7 cellular contexts compared by ENCODE assay signal in genomic region chr10:69573056-69573806, GRCh38.
DNase-seq lines count a peak whose midpoint lies in the region; ATAC-seq and TF ChIP-seq lines count a peak whose summit lies in the region.

NEUROG3 (minus strand) TSS chr10:69573422; CDS start chr10:69573043, 379 bp downstream.

- H3K4me1 Mint-ChIP-seq in central memory CD8-positive, alpha-beta T cell, result peaks cover 27% of the 10 kb centered on the region

- no peaks in the 10 kb centered on the region for H3K79me2 ChIP-seq in parathyroid adenoma

- no peaks in the 10 kb centered on the region for H3K9me3 ChIP-seq in parathyroid adenoma (ENCODE audit: control insufficient read depth, low read length)

- no peak within 1 kb of the TSS for H3K9ac ChIP-seq in parathyroid adenoma

- peak; percentile 47 for ATAC-seq in GM19023 (IDR thresholded peaks at IDR 0.05; ENCODE audit: unreplicated experiment)
- ATAC-seq in HG03565 (IDR thresholded peaks at IDR 0.05; ENCODE audit: unreplicated experiment), result peak; percentile 40
- ATAC-seq in central memory CD8-positive, alpha-beta T cell (replicated peaks; ENCODE audit: extremely low read depth, poor library complexity, severe bottlenecking), result peak; percentile 32
- ATAC-seq in HG03342 (IDR thresholded peaks at IDR 0.05; ENCODE audit: unreplicated experiment), result no peak
- ATAC-seq in HG02642 (IDR thresholded peaks at IDR 0.05; ENCODE audit: poor library complexity, unreplicated experiment), result no peak

- no peak within 1 kb of the TSS for H3K27ac ChIP-seq in parathyroid adenoma

- peak within 1 kb of the TSS; percentile 78 for H3K4me3 Mint-ChIP-seq in central memory CD8-positive, alpha-beta T cell

- no peaks in the 10 kb centered on the region for H3K36me3 Mint-ChIP-seq in central memory CD8-positive, alpha-beta T cell (ENCODE audit: insufficient read depth)

- no peaks in the 10 kb centered on the region for H3K9me3 Mint-ChIP-seq in central memory CD8-positive, alpha-beta T cell

- H3K27me3 ChIP-seq in parathyroid adenoma (ENCODE audit: control insufficient read depth, insufficient read depth, low read length), result peaks cover 4% of the 10 kb centered on the region

- H3K27me3 Mint-ChIP-seq in central memory CD8-positive, alpha-beta T cell, result peaks cover 99% of the 10 kb centered on the region

- peak within 1 kb of the TSS; percentile 33 for H3K4me2 ChIP-seq in parathyroid adenoma (ENCODE audit: low read length)

- peak within 1 kb of the TSS; percentile 22 for H2AFZ ChIP-seq in parathyroid adenoma

- H3K4me3 ChIP-seq in parathyroid adenoma (ENCODE audit: low read depth, low read length), result peak within 1 kb of the TSS; percentile 16

- H3K36me3 ChIP-seq in parathyroid adenoma (ENCODE audit: control insufficient read depth, insufficient read depth, low read length), result no peaks in the 10 kb centered on the region

- H3K4me1 ChIP-seq in parathyroid adenoma, result no peaks in the 10 kb centered on the region

- no peak within 1 kb of the TSS for H3K27ac Mint-ChIP-seq in central memory CD8-positive, alpha-beta T cell (ENCODE audit: low read depth)

- no peak for DNase-seq in central memory CD8-positive, alpha-beta T cell (ENCODE audit: low spot score in 2 of 2)
- no peak for DNase-seq in NCI-H187 (lab: John Stamatoyannopoulos, UW)

- no peak for TF ChIP-seq CTCF in parathyroid adenoma (IDR thresholded peaks at IDR 0.05)

Comparison
In these comparisons a context has a peak if more than half of its experiments do, and no peak if none do; other contexts are left out.
1. ATAC-seq: peak in GM19023 (single experiment), HG03565 (single experiment) and central memory CD8-positive, alpha-beta T cell (single experiment); none in HG03342 (single experiment) and HG02642 (single experiment).